18 cellular contexts compared by ENCODE assay signal in genomic region chr22:25453557-25453956, GRCh38.
DNase-seq lines count a peak whose midpoint lies in the region; ATAC-seq and TF ChIP-seq lines count a peak whose summit lies in the region.
"Had no signal": no experiment of that assay in that cellular context is flagged by ENCODE, and none has a peak within 500 bp of the region (broad histone marks: within the 10 kb centered on the region; RNA-seq: fewer than 3 reads in every experiment).

No MANE protein-coding gene starts in this region.

- peaks cover 80% of the 10 kb centered on the region for H3K79me2 ChIP-seq in Loucy (ENCODE audit: insufficient read depth, low read length)
- H3K79me2 ChIP-seq in PC-9 (ENCODE audit: low read depth) = peaks cover 42% of the 10 kb centered on the region

- no peak overlapping the region for H3K27ac ChIP-seq in PC-9
- H3K27ac ChIP-seq: RWPE1 had no signal

- H3K9ac ChIP-seq in Loucy (ENCODE audit: low read depth, low read length, poor library complexity, severe bottlenecking) = peak overlapping the region; percentile 97

- H4K20me1 ChIP-seq in Loucy (ENCODE audit: insufficient read depth, low read length, poor library complexity, severe bottlenecking) (peaks cover 61% of the 10 kb centered on the region), PC-9 (ENCODE audit: insufficient read depth) (peaks cover 16% of the 10 kb centered on the region)

- peaks cover 45% of the 10 kb centered on the region for H3K4me1 ChIP-seq in Loucy (ENCODE audit: insufficient read depth, low read length, poor library complexity, severe bottlenecking)
- peaks cover 13% of the 10 kb centered on the region for H3K4me1 ChIP-seq in PC-9 (replicated peaks; ENCODE audit: insufficient read depth)

- peaks cover 47% of the 10 kb centered on the region for H3K4me1 Mint-ChIP-seq in activated CD8-positive, alpha-beta memory T cell treated with anti-CD3 and anti-CD28 coated beads, Interleukin-2, amount 10 ng/mL, durations not matched to agents 7 days and 5 days
- H3K4me1 Mint-ChIP-seq in dendritic cell treated with granulocyte-macrophage colony-stimulating factor and Interleukin-4, amounts not matched to agents 40 ng/mL and 50 ng/mL, for 4 days (ENCODE audit: low read depth) = peaks cover 39% of the 10 kb centered on the region

- H3K27ac Mint-ChIP-seq in activated CD8-positive, alpha-beta memory T cell treated with anti-CD3 and anti-CD28 coated beads, Interleukin-2, amount 10 ng/mL, durations not matched to agents 7 days and 5 days = peak overlapping the region; percentile 30
- H3K27ac Mint-ChIP-seq in dendritic cell treated with granulocyte-macrophage colony-stimulating factor and Interleukin-4, amounts not matched to agents 40 ng/mL and 50 ng/mL, for 4 days = peak overlapping the region; percentile 17

- H3K9me3 ChIP-seq in Loucy (ENCODE audit: insufficient read depth, low read depth, low read length) (no peaks in the 10 kb centered on the region), PC-9 (ENCODE audit: insufficient read depth, low read depth) (no peaks in the 10 kb centered on the region)

- ATAC-seq in activated CD8-positive, alpha-beta memory T cell treated with anti-CD3 and anti-CD28 coated beads, Interleukin-2, amount 10 ng/mL, durations not matched to agents 7 days and 5 days = no peak
- no peak for ATAC-seq in HG02759 (IDR thresholded peaks at IDR 0.05; ENCODE audit: unreplicated experiment)
- ATAC-seq: SK-N-SH treated with all-trans-retinoic acid at 6 μM for 48 hours had no signal

- H3K27me3 Mint-ChIP-seq in activated CD8-positive, alpha-beta memory T cell treated with anti-CD3 and anti-CD28 coated beads, Interleukin-2, amount 10 ng/mL, durations not matched to agents 7 days and 5 days = no peaks in the 10 kb centered on the region
- no peaks in the 10 kb centered on the region for H3K27me3 Mint-ChIP-seq in dendritic cell treated with granulocyte-macrophage colony-stimulating factor and Interleukin-4, amounts not matched to agents 40 ng/mL and 50 ng/mL, for 4 days

- H3K36me3 ChIP-seq in Loucy (ENCODE audit: insufficient read depth, low read length) (peaks cover 22% of the 10 kb centered on the region; the same call in 1 of the 2 replicates), PC-9 (ENCODE audit: low read depth) (no peaks in the 10 kb centered on the region)

- CTCF ChIA-PET in activated CD8-positive, alpha-beta memory T cell treated with anti-CD3 and anti-CD28 coated beads, Interleukin-2, amount 10 ng/mL, durations not matched to agents 7 days and 5 days (lab: Charles Lee) = no interaction called here
- CTCF ChIA-PET in PC-9 (lab: Charles Lee) = no interaction called here

- no peaks in the 10 kb centered on the region for H3K9me3 Mint-ChIP-seq in activated CD8-positive, alpha-beta memory T cell treated with anti-CD3 and anti-CD28 coated beads, Interleukin-2, amount 10 ng/mL, durations not matched to agents 7 days and 5 days (ENCODE audit: low read depth)
- H3K9me3 Mint-ChIP-seq in dendritic cell treated with granulocyte-macrophage colony-stimulating factor and Interleukin-4, amounts not matched to agents 40 ng/mL and 50 ng/mL, for 4 days = no peaks in the 10 kb centered on the region

- H3K27me3 ChIP-seq in Loucy (ENCODE audit: insufficient read depth, low read length, poor library complexity, severe bottlenecking) (no peaks in the 10 kb centered on the region), PC-9 (ENCODE audit: insufficient read depth, low read depth) (no peaks in the 10 kb centered on the region)

- POLR2A ChIA-PET in PC-9 (lab: Charles Lee; ENCODE audit: unreplicated experiment) = no interaction called here

- no peak for DNase-seq in activated CD8-positive, alpha-beta memory T cell treated with anti-CD3 and anti-CD28 coated beads, Interleukin-2, amount 10 ng/mL, durations not matched to agents 7 days and 5 days
- no peak for DNase-seq in activated CD8-positive, alpha-beta memory T cell treated with anti-CD3 and anti-CD28 coated beads, Interleukin-2, amount 50 U/mL, for 4 hours
- DNase-seq in stimulated activated CD8-positive, alpha-beta memory T cell treated with anti-CD3 and anti-CD28 coated beads, Interleukin-4, amount 100 ng/mL, for 48 hours = peak; percentile 60
- DNase-seq in PC-9 (no peak), HuH-7.5 (ENCODE audit: low spot score) (no peak)
- DNase-seq: anterior cingulate cortex, C1 segment of cervical spinal cord, caudate nucleus, foreskin fibroblast, hippocampal formation, NCI-H1105 treated with DMSO at 0.1 percent for 48 hours, NCI-H2107, NCI-H524 treated with DMSO at 0.1 percent for 48 hours had no signal

- H3K4me3 Mint-ChIP-seq in activated CD8-positive, alpha-beta memory T cell treated with anti-CD3 and anti-CD28 coated beads, Interleukin-2, amount 10 ng/mL, durations not matched to agents 7 days and 5 days = no peak overlapping the region
- no peak overlapping the region for H3K4me3 Mint-ChIP-seq in dendritic cell treated with granulocyte-macrophage colony-stimulating factor and Interleukin-4, amounts not matched to agents 40 ng/mL and 50 ng/mL, for 4 days

- BruUV-seq in PC-9 (replicated peaks; lab: Mats Ljungman, UMichigan) = no TSS peak

- H2AFZ ChIP-seq in Loucy (ENCODE audit: low read length) (no peak overlapping the region), PC-9 (no peak overlapping the region)

- intact Hi-C loops in dendritic cell treated with granulocyte-macrophage colony-stimulating factor and Interleukin-4, amounts not matched to agents 40 ng/mL and 50 ng/mL, for 4 days (cut with micrococcal nuclease) = no loop called here
- intact Hi-C loops in PC-9 (cut with micrococcal nuclease; ENCODE audit: unreplicated experiment) = no loop called here

- peaks cover 30% of the 10 kb centered on the region for H3K36me3 Mint-ChIP-seq in activated CD8-positive, alpha-beta memory T cell treated with anti-CD3 and anti-CD28 coated beads, Interleukin-2, amount 10 ng/mL, durations not matched to agents 7 days and 5 days
- peaks cover 79% of the 10 kb centered on the region for H3K36me3 Mint-ChIP-seq in dendritic cell treated with granulocyte-macrophage colony-stimulating factor and Interleukin-4, amounts not matched to agents 40 ng/mL and 50 ng/mL, for 4 days (ENCODE audit: low read depth)

- H3K4me3 ChIP-seq in Loucy (ENCODE audit: low read length, poor library complexity, severe bottlenecking) = peak overlapping the region; percentile 38
- no peak overlapping the region for H3K4me3 ChIP-seq in PC-9

- H3F3A ChIP-seq in Loucy (ENCODE audit: low read depth) (no peaks in the 10 kb centered on the region), PC-9 (ENCODE audit: insufficient read depth, low read depth) (no peaks in the 10 kb centered on the region)

- TF ChIP-seq CTCF in Loucy (conservative IDR thresholded peaks at IDR 0.05; ENCODE audit: low read length) = no peak
- no peak for TF ChIP-seq CTCF in PC-9 (conservative IDR thresholded peaks at IDR 0.05)

- H3K4me2 ChIP-seq in Loucy (ENCODE audit: low read depth, low read length, poor library complexity, severe bottlenecking) (peak overlapping the region; percentile 95), PC-9 (no peak overlapping the region)

- no peaks in the 10 kb centered on the region for H3K9me2 ChIP-seq in Loucy (replicated peaks; ENCODE audit: low read depth, low read length)
- no peaks in the 10 kb centered on the region for H3K9me2 ChIP-seq in PC-9 (ENCODE audit: insufficient read depth)
